Comparison of ENCODE assay signal across 23 cellular contexts in genomic region chr17:65885484-65885883, GRCh38.
"Had no signal": no experiment of that assay in that cellular context is flagged by ENCODE, and none has a peak within 500 bp of the region (broad histone marks: within the 10 kb centered on the region; RNA-seq: fewer than 3 reads in every experiment).

No MANE protein-coding gene starts in this region.

- H3K27ac Mint-ChIP-seq: activated B cell treated with CpG ODN at 0.5 μM for 24 hours; activated CD4-positive, alpha-beta memory T cell treated with anti-CD3 and anti-CD28 coated beads for 36 hours; activated naive CD8-positive, alpha-beta T cell treated with anti-CD3 and anti-CD28 coated beads for 36 hours; activated T-helper 17 cell treated with anti-CD3 and anti-CD28 coated beads, Interleukin-2, amount 50 U/mL, for 72 hours; nephron progenitor cell had no signal

- FAIRE-seq: islet of Langerhans, urothelium cell line had no signal

- ATAC-seq: activated T-helper 17 cell treated with anti-CD3 and anti-CD28 coated beads, Interleukin-2, amount 50 U/mL, for 72 hours; left colon had no signal

- H3K4me3 ChIP-seq: colonic mucosa, hepatocyte, lung, tibial nerve had no signal

- H3K4me1 Mint-ChIP-seq: activated B cell treated with CpG ODN at 0.5 μM for 24 hours; activated naive CD8-positive, alpha-beta T cell treated with anti-CD3 and anti-CD28 coated beads for 36 hours; activated T-helper 17 cell treated with anti-CD3 and anti-CD28 coated beads, Interleukin-2, amount 50 U/mL, for 72 hours; central memory CD8-positive, alpha-beta T cell had no signal

- H3K27me3 ChIP-seq: colonic mucosa, hepatocyte, tibial nerve had no signal

- H3K27ac ChIP-seq: colonic mucosa, hepatocyte, tibial nerve had no signal

- H3K27me3 Mint-ChIP-seq: activated B cell treated with CpG ODN at 0.5 μM for 24 hours; activated CD4-positive, alpha-beta memory T cell treated with anti-CD3 and anti-CD28 coated beads for 36 hours; activated naive CD8-positive, alpha-beta T cell treated with anti-CD3 and anti-CD28 coated beads for 36 hours; activated T-helper 17 cell treated with anti-CD3 and anti-CD28 coated beads, Interleukin-2, amount 50 U/mL, for 72 hours; central memory CD8-positive, alpha-beta T cell had no signal

- H3K36me3 ChIP-seq: colonic mucosa, tibial nerve had no signal

- H3K36me3 Mint-ChIP-seq: activated CD4-positive, alpha-beta memory T cell treated with anti-CD3 and anti-CD28 coated beads for 36 hours; activated naive CD8-positive, alpha-beta T cell treated with anti-CD3 and anti-CD28 coated beads for 36 hours had no signal

- H2AFZ ChIP-seq: hepatocyte had no signal

- H3K9me3 ChIP-seq: colonic mucosa, tibial nerve had no signal

- H3K4me1 ChIP-seq: colonic mucosa had no signal

- H3K4me3 Mint-ChIP-seq: activated B cell treated with CpG ODN at 0.5 μM for 24 hours; activated CD4-positive, alpha-beta memory T cell treated with anti-CD3 and anti-CD28 coated beads for 36 hours; activated naive CD8-positive, alpha-beta T cell treated with anti-CD3 and anti-CD28 coated beads for 36 hours; activated T-helper 17 cell treated with anti-CD3 and anti-CD28 coated beads, Interleukin-2, amount 50 U/mL, for 72 hours; central memory CD8-positive, alpha-beta T cell; nephron progenitor cell had no signal

- H3K9me3 Mint-ChIP-seq: activated B cell treated with CpG ODN at 0.5 μM for 24 hours; activated CD4-positive, alpha-beta memory T cell treated with anti-CD3 and anti-CD28 coated beads for 36 hours; activated naive CD8-positive, alpha-beta T cell treated with anti-CD3 and anti-CD28 coated beads for 36 hours; activated T-helper 17 cell treated with anti-CD3 and anti-CD28 coated beads, Interleukin-2, amount 50 U/mL, for 72 hours; central memory CD8-positive, alpha-beta T cell; nephron progenitor cell had no signal

- DNase-seq: activated B cell treated with CpG ODN at 0.5 μM for 24 hours; activated CD4-positive, alpha-beta memory T cell treated with anti-CD3 and anti-CD28 coated beads for 36 hours; activated CD4-positive, alpha-beta T cell treated with anti-CD3 and anti-CD28 coated beads for 4 hours; activated naive CD4-positive, alpha-beta T cell; activated naive CD8-positive, alpha-beta T cell treated with anti-CD3 and anti-CD28 coated beads for 36 hours; activated T-cell treated with anti-CD3 and anti-CD28 coated beads, Interleukin-2, amount 50 U/mL, for 1 hour; amygdala; colonic mucosa; left colon; midbrain; nephron progenitor cell; occipital lobe; stimulated activated CD8-positive, alpha-beta memory T cell treated with anti-CD3 and anti-CD28 coated beads, Interleukin-4, amount 100 ng/mL, for 48 hours; stimulated activated naive CD4-positive, alpha-beta T cell treated with Interleukin-2 at 50 U/mL for 16 hours; T-helper 1 cell; T-helper 9 cell had no signal

- H3K4me2 ChIP-seq: hepatocyte had no signal
